Comparison of ENCODE assay signal across 19 cellular contexts in genomic region chr2:229475753-229476152, GRCh38.
DNase-seq lines count a peak whose midpoint lies in the region; ATAC-seq and TF ChIP-seq lines count a peak whose summit lies in the region.
"Had no signal": no experiment of that assay in that cellular context is flagged by ENCODE, and none has a peak within 500 bp of the region (broad histone marks: within the 10 kb centered on the region; RNA-seq: fewer than 3 reads in every experiment).

No MANE protein-coding gene starts in this region.

- dilution Hi-C loops in mammary epithelial cell (cut with HindIII; ENCODE audit: low sequenced_read_pairs): no loop called here

- no peak overlapping the region for H2BK15ac ChIP-seq in mesenchymal stem cell (ENCODE audit: low read depth, poor library complexity, severe bottlenecking)

- no peaks in the 10 kb centered on the region for H3K9me3 ChIP-seq in mammary epithelial cell (replicated peaks; ENCODE audit: insufficient read depth, low read length)
- no peaks in the 10 kb centered on the region for H3K9me3 ChIP-seq in mesenchymal stem cell (ENCODE audit: control insufficient read depth, low read length)

- no peak overlapping the region for H3K4me3 ChIP-seq in mammary epithelial cell (replicated peaks in 1 of 3; ENCODE audit: insufficient read depth in 1 of 3, low read depth in 2 of 3, low read length in 3 of 3)
- no peak overlapping the region for H3K4me3 ChIP-seq in mesenchymal stem cell (ENCODE audit: insufficient read depth in 1 of 2, low read depth in 1 of 2, low read length in 2 of 2)
- H3K4me3 ChIP-seq: GM12878, GM23248 had no signal

- H3K36me3 Mint-ChIP-seq in MCF 10A (ENCODE audit: insufficient read depth, unreplicated experiment) (peaks cover 50% of the 10 kb centered on the region), progenitor cell of endocrine pancreas (ENCODE audit: insufficient read depth) (no peaks in the 10 kb centered on the region)
- H3K36me3 Mint-ChIP-seq: CD14-positive monocyte had no signal

- TF ChIP-seq CTCF in MCF 10A (IDR thresholded peaks at IDR 0.05; ENCODE audit: unreplicated experiment) (no peak), mammary epithelial cell (conservative IDR thresholded peaks at IDR 0.05 in 1 of 2, IDR thresholded peaks at IDR 0.05 in 1 of 2; ENCODE audit: extremely low read depth in 1 of 2, insufficient read depth in 1 of 2, low read depth in 1 of 2, low read length in 2 of 2) (no peak), progenitor cell of endocrine pancreas (IDR thresholded peaks at IDR 0.05; ENCODE audit: unreplicated experiment) (no peak)

- H3K27ac Mint-ChIP-seq in MCF 10A (ENCODE audit: low read depth, unreplicated experiment): peak overlapping the region; percentile 30
- no peak overlapping the region for H3K27ac Mint-ChIP-seq in progenitor cell of endocrine pancreas
- H3K27ac Mint-ChIP-seq: CD14-positive monocyte had no signal

- H3K4me1 ChIP-seq in mammary epithelial cell (ENCODE audit: insufficient read depth, low read length) (no peaks in the 10 kb centered on the region), mesenchymal stem cell (ENCODE audit: control insufficient read depth, insufficient read depth, low read depth, low read length) (no peaks in the 10 kb centered on the region)

- H3K4ac ChIP-seq in mesenchymal stem cell (ENCODE audit: low read depth in 1 of 2, low read length in 2 of 2): no peak overlapping the region

- no peak overlapping the region for H3K14ac ChIP-seq in mesenchymal stem cell (ENCODE audit: low read length in 2 of 2)

- intact Hi-C loops in MCF 10A (cut with micrococcal nuclease) (no loop called here), mammary epithelial cell (cut with micrococcal nuclease) (no loop called here)

- POLR2A ChIA-PET in MCF 10A (lab: Yijun Ruan, JAX): interaction anchor here (1.3 to 1.4 kb wide), 2 partner anchors 12 to 13 kb away, joined by 3 to 4 read pairs; no protein-coding TSS in a partner anchor

- H3K9ac ChIP-seq in mammary epithelial cell (ENCODE audit: insufficient read depth, low read length) (no peak overlapping the region), mesenchymal stem cell (ENCODE audit: low read length) (peak overlapping the region; percentile 1)
- H3K9ac ChIP-seq: GM23248 had no signal

- CTCF ChIA-PET in MCF 10A (lab: Yijun Ruan, JAX) (no interaction called here), mammary epithelial cell (lab: Charles Lee; ENCODE audit: low non-redundant PET) (no interaction called here)

- no peak for ATAC-seq in GM19455 (IDR thresholded peaks at IDR 0.05; ENCODE audit: unreplicated experiment)
- ATAC-seq: GM12878 had no signal

- H4K20me1 ChIP-seq in mammary epithelial cell (ENCODE audit: insufficient read depth, low read length): no peaks in the 10 kb centered on the region

- H3K79me2 ChIP-seq in mammary epithelial cell (ENCODE audit: insufficient read depth, low read length): no peaks in the 10 kb centered on the region

- H3K27me3 Mint-ChIP-seq in MCF 10A (ENCODE audit: insufficient read depth, unreplicated experiment): no peaks in the 10 kb centered on the region
- H3K27me3 Mint-ChIP-seq in progenitor cell of endocrine pancreas: no peaks in the 10 kb centered on the region

- no peak for DNase-seq in MCF 10A (ENCODE audit: unreplicated experiment)
- DNase-seq in mammary epithelial cell: no peak
- peak; percentile 17 for DNase-seq in fibroblast of gingiva (ENCODE audit: low read depth)
- no peak for DNase-seq in mesenchymal stem cell
- no peak for DNase-seq in progenitor cell of endocrine pancreas (ENCODE audit: low spot score, unreplicated experiment)
- no peak for DNase-seq in NCI-H774 (lab: John Stamatoyannopoulos, UW)
- DNase-seq in islet precursor cell: no peak
- DNase-seq: COR-L47, DMS53, GM23248, KG1, NCI-H1092 treated with DMSO at 0.1 percent for 48 hours, NCI-H187, NCI-H2171, NCI-H446 treated with DMSO at 0.1 percent for 48 hours, NCI-H748 treated with DMSO at 0.1 percent for 48 hours had no signal

- H2AK5ac ChIP-seq in mesenchymal stem cell (ENCODE audit: low read length, severe bottlenecking): no peak overlapping the region

- H3K27ac ChIP-seq in mammary epithelial cell (ENCODE audit: insufficient read depth, low read depth, low read length) (no peak overlapping the region), mesenchymal stem cell (ENCODE audit: low read length, poor library complexity, severe bottlenecking) (no peak overlapping the region)
- H3K27ac ChIP-seq: GM23248 had no signal

- no peak overlapping the region for H4K91ac ChIP-seq in mesenchymal stem cell (ENCODE audit: low read length)

- BruUV-seq in MCF 10A (replicated peaks; lab: Mats Ljungman, UMichigan): no TSS peak
- BruUV-seq in mammary epithelial cell (replicated peaks; lab: Mats Ljungman, UMichigan): no TSS peak

- H3K4me2 ChIP-seq in mammary epithelial cell (ENCODE audit: insufficient read depth, low read depth, low read length) (no peak overlapping the region), mesenchymal stem cell (ENCODE audit: low read length, poor library complexity, severe bottlenecking) (no peak overlapping the region)

- in situ Hi-C loops in mammary epithelial cell (cut with MboI; ENCODE audit: low sequenced_read_pairs in 2 of 2): no loop called here

- H3K4me1 Mint-ChIP-seq in MCF 10A (ENCODE audit: insufficient read depth, unreplicated experiment) (peaks cover 6% of the 10 kb centered on the region), progenitor cell of endocrine pancreas (ENCODE audit: low read depth) (no peaks in the 10 kb centered on the region)
- H3K4me1 Mint-ChIP-seq: CD14-positive monocyte had no signal

- no peak overlapping the region for H2BK12ac ChIP-seq in mesenchymal stem cell (ENCODE audit: low read length in 2 of 2)

- H3K27me3 ChIP-seq in mammary epithelial cell (ENCODE audit: insufficient read depth, low read length) (no peaks in the 10 kb centered on the region), mesenchymal stem cell (ENCODE audit: control insufficient read depth in 1 of 2, insufficient read depth in 1 of 2, low read length in 2 of 2) (no peaks in the 10 kb centered on the region)

- H3K4me3 Mint-ChIP-seq in MCF 10A (ENCODE audit: unreplicated experiment) (no peak overlapping the region), progenitor cell of endocrine pancreas (ENCODE audit: low read depth) (no peak overlapping the region)
- H3K4me3 Mint-ChIP-seq: CD14-positive monocyte had no signal

- WGBS in mammary epithelial cell (ENCODE audit: low coverage, missing lambda C conversion rate): 59% methylated on average over 6 of the region's 6 CpGs
- 46% methylated on average over 6 of the region's 6 CpGs for WGBS in mesenchymal stem cell

- H2AFZ ChIP-seq in mammary epithelial cell (ENCODE audit: low read depth, low read length): no peak overlapping the region
- no peak overlapping the region for H2AFZ ChIP-seq in mesenchymal stem cell (ENCODE audit: low read depth, low read length)
- H2AFZ ChIP-seq: GM23248 had no signal

- H3K23ac ChIP-seq in mesenchymal stem cell (ENCODE audit: low read length in 2 of 2): no peak overlapping the region

- no peaks in the 10 kb centered on the region for H3K36me3 ChIP-seq in mammary epithelial cell (ENCODE audit: insufficient read depth, low read length)
- no peaks in the 10 kb centered on the region for H3K36me3 ChIP-seq in mesenchymal stem cell (ENCODE audit: control insufficient read depth in 1 of 2, insufficient read depth in 2 of 2, low read depth in 1 of 2, low read length in 2 of 2)

- H3K9me3 Mint-ChIP-seq in MCF 10A (ENCODE audit: unreplicated experiment) (no peaks in the 10 kb centered on the region), progenitor cell of endocrine pancreas (ENCODE audit: low read depth) (no peaks in the 10 kb centered on the region)

- H3K79me1 ChIP-seq in mesenchymal stem cell (replicated peaks; ENCODE audit: low read length, poor library complexity, severe bottlenecking): no peaks in the 10 kb centered on the region

- H4K8ac ChIP-seq in mesenchymal stem cell (ENCODE audit: low read length): no peak overlapping the region

- H3K18ac ChIP-seq in mesenchymal stem cell (ENCODE audit: low read depth in 1 of 2, low read length in 2 of 2): no peak overlapping the region

- H2BK120ac ChIP-seq in mesenchymal stem cell (ENCODE audit: low read depth, low read length): no peak overlapping the region

- no peak overlapping the region for H2BK5ac ChIP-seq in mesenchymal stem cell (ENCODE audit: low read depth, low read length, poor library complexity, severe bottlenecking)
